Comparison of ENCODE assay signal across 12 cellular contexts in the genomic region with DNA sequence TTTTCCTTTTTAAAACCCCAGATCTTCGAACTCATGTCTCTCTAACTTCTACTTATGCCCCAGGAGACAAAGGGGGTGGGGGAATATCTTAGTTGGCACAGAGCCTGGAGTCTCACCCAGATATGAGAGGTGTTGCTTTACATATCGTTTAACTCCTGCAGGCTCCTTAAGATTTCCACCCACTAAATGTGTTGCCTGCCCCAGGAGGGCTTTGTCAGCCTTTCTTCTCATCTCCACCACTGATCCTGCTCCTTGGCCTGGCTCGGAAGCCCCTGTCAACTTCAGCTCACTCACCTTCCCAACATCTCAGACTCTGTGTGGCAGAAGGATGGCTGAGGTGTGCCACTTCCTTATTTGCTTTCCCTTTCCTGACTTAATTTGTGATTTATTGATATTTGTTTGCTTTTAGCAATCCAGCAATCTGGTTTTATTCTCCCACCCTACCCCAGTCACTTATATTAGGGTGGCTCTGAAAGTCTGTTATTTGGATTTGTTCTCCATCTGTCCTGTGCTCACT.
"Had no signal": no experiment of that assay in that cellular context is flagged by ENCODE, and none has a peak within 500 bp of the region (broad histone marks: within the 10 kb centered on the region; RNA-seq: fewer than 3 reads in every experiment).

No MANE protein-coding gene starts in this region.

- H3K9me3 ChIP-seq: heart left ventricle, neutrophil, right atrium auricular region, transverse colon had no signal

- H3K27ac ChIP-seq: heart left ventricle, neutrophil, right atrium auricular region, transverse colon had no signal

- DNase-seq: activated CD4-positive, alpha-beta memory T cell treated with anti-CD3 and anti-CD28 coated beads for 36 hours; activated effector memory CD4-positive, alpha-beta T cell treated with anti-CD3 and anti-CD28 coated beads, Interleukin-2, amount 50 U/mL, for 16 hours; activated T-cell treated with anti-CD3 and anti-CD28 coated beads, Interleukin-2, amount 50 U/mL, for 4 hours; amniotic stem cell; cortex of kidney; effector memory CD4-positive, alpha-beta T cell; heart left ventricle; naive thymus-derived CD8-positive, alpha-beta T cell; transverse colon had no signal

- H3K27me3 ChIP-seq: heart left ventricle, right atrium auricular region, transverse colon had no signal

- H3K36me3 ChIP-seq: heart left ventricle, neutrophil, right atrium auricular region, transverse colon had no signal

- H3K4me3 ChIP-seq: heart left ventricle, right atrium auricular region, smooth muscle cell, transverse colon had no signal

- H3K4me1 ChIP-seq: heart left ventricle, right atrium auricular region had no signal
